Comparison of ENCODE assay signal across 8 cellular contexts in genomic region chr12:47963340-47964040, GRCh38. TPM values are rescaled to one million over a fixed set of nuclear protein-coding genes. Genes with fewer than 3 reads are reported as not detected.
A peak's percentile ranks its signal among the peaks of the same experiment; 100 is the strongest.
DNase-seq lines count a peak whose midpoint lies in the region; ATAC-seq lines count a peak whose summit lies in the region.

A gene with protein sequence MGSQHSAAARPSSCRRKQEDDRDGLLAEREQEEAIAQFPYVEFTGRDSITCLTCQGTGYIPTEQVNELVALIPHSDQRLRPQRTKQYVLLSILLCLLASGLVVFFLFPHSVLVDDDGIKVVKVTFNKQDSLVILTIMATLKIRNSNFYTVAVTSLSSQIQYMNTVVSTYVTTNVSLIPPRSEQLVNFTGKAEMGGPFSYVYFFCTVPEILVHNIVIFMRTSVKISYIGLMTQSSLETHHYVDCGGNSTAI (plus strand): TSS chr12:47963596. CDS start chr12:47964237, 641 bp downstream.

- intact Hi-C loops in activated CD4-positive, alpha-beta T cell treated with anti-CD3 and anti-CD28 coated beads, Interleukin-2, amount 10 ng/mL, durations not matched to agents 24 days and 14 days (cut with micrococcal nuclease), result loop anchor here (1.0 to 10.0 kb wide), 5 partner anchors 58 to 249 kb away; partner anchors contain the start of gene ASB8

- peaks cover 36% of the 10 kb centered on the region for H3K36me3 Mint-ChIP-seq in activated CD4-positive, alpha-beta T cell treated with anti-CD3 and anti-CD28 coated beads, Interleukin-2, amount 10 ng/mL, durations not matched to agents 24 days and 14 days (ENCODE audit: low read depth)

- H3K4me1 Mint-ChIP-seq in activated CD4-positive, alpha-beta T cell treated with anti-CD3 and anti-CD28 coated beads, Interleukin-2, amount 10 ng/mL, durations not matched to agents 24 days and 14 days, result peaks cover 33% of the 10 kb centered on the region

- peak; percentile 20 to 93 (median 84) for DNase-seq in C1 segment of cervical spinal cord (lab: John Stamatoyannopoulos, UW)
- DNase-seq in GM19240 (ENCODE audit: insufficient read length, low spot score), result peak; percentile 98
- peak; percentile 50 for DNase-seq in NCI-H524 treated with DMSO at 0.1 percent for 48 hours (lab: John Stamatoyannopoulos, UW)
- DNase-seq in activated CD4-positive, alpha-beta T cell treated with anti-CD3 and anti-CD28 coated beads, Interleukin-2, amount 10 ng/mL, durations not matched to agents 24 days and 14 days, result peak; percentile 98
- DNase-seq in dedifferentiated amniotic fluid mesenchymal stem cell (ENCODE audit: extremely low spot score), result peak; percentile 82
- DNase-seq in left kidney (ENCODE audit: low read depth, low spot score), result peak; percentile 98
- peak; percentile 92 to 93 for DNase-seq in stimulated activated CD4-positive, alpha-beta T cell treated with anti-CD3 and anti-CD28 coated beads, Interleukin-2, amount 100 ng/mL, for 24 hours

- H3K27me3 Mint-ChIP-seq in activated CD4-positive, alpha-beta T cell treated with anti-CD3 and anti-CD28 coated beads, Interleukin-2, amount 10 ng/mL, durations not matched to agents 24 days and 14 days, result peaks cover 29% of the 10 kb centered on the region

- peaks cover 7% of the 10 kb centered on the region for H3K9me3 Mint-ChIP-seq in activated CD4-positive, alpha-beta T cell treated with anti-CD3 and anti-CD28 coated beads, Interleukin-2, amount 10 ng/mL, durations not matched to agents 24 days and 14 days

- peak; percentile 84 for ATAC-seq in HG03460 (IDR thresholded peaks at IDR 0.05; ENCODE audit: unreplicated experiment)

- H3K27ac Mint-ChIP-seq in activated CD4-positive, alpha-beta T cell treated with anti-CD3 and anti-CD28 coated beads, Interleukin-2, amount 10 ng/mL, durations not matched to agents 24 days and 14 days, result peak within 1 kb of the TSS; percentile 90

- H3K4me3 Mint-ChIP-seq in activated CD4-positive, alpha-beta T cell treated with anti-CD3 and anti-CD28 coated beads, Interleukin-2, amount 10 ng/mL, durations not matched to agents 24 days and 14 days, result peak within 1 kb of the TSS; percentile 100

RNA-seq across cellular contexts. Expression of the gene that starts here (rescaled TPM):
- 155 and 162 TPM in 2 replicates for total RNA-seq in activated CD4-positive, alpha-beta T cell treated with anti-CD3 and anti-CD28 coated beads, Interleukin-2, amount 10 ng/mL, durations not matched to agents 24 days and 14 days

Comparison
In these comparisons a context has a peak if more than half of its experiments do, and no peak if none do; other contexts are left out.
1. Peak in every context shown above with its lines: DNase-seq and ATAC-seq.